In genomic region chr13:113405481-113406300, GRCh38 we compare ENCODE assay signal across 18 cellular contexts. TPM values are rescaled to one million over a fixed set of nuclear protein-coding genes. Genes with fewer than 3 reads are reported as not detected.
A peak's percentile ranks its signal among the peaks of the same experiment; 100 is the strongest.
DNase-seq lines count a peak whose midpoint lies in the region; ATAC-seq and TF ChIP-seq lines count a peak whose summit lies in the region.
"Had no signal": no experiment of that assay in that cellular context is flagged by ENCODE, and none has a peak within 500 bp of the region (broad histone marks: within the 10 kb centered on the region; RNA-seq: fewer than 3 reads in every experiment).

No MANE protein-coding gene starts in this region.

- H3K36me3 ChIP-seq in BLaER1 treated with 17β-estradiol and CSF1 and Interleukin-3, amounts not matched to agents 10 nM and 100 nM, result no peaks in the 10 kb centered on the region
- H3K36me3 ChIP-seq in testis (ENCODE audit: low read depth, missing control alignments), result no peaks in the 10 kb centered on the region
- H3K36me3 ChIP-seq: MG63 had no signal

- H3K4me2 ChIP-seq in BLaER1 treated with 17β-estradiol and CSF1 and Interleukin-3, amounts not matched to agents 10 nM and 100 nM, result peak overlapping the region; percentile 90 to 100 (median 98)

- H3K4me3 ChIP-seq in BLaER1 treated with 17β-estradiol and CSF1 and Interleukin-3, amounts not matched to agents 10 nM and 100 nM, result peak overlapping the region; percentile 38 to 70 (median 58)
- no peak overlapping the region for H3K4me3 ChIP-seq in testis
- H3K4me3 ChIP-seq: MG63 had no signal

- DNase-seq in Daoy (ENCODE audit: low read depth) (peak; percentile 26), NCI-H69 (lab: John Stamatoyannopoulos, UW) (peak; percentile 69), left lobe of liver (ENCODE audit: low spot score) (peak; percentile 37), amygdala (lab: John Stamatoyannopoulos, UW) (no peak), testis (no peak)
- DNase-seq in activated CD8-positive, alpha-beta memory T cell treated with anti-CD3 and anti-CD28 coated beads, Interleukin-2, amount 50 U/mL, for 48 hours, result no peak
- DNase-seq: activated CD4-positive, alpha-beta T cell treated with anti-CD3 and anti-CD28 coated beads, Interleukin-2, amount 50 U/mL, for 1 hour; activated T-cell treated with anti-CD3 and anti-CD28 coated beads, Interleukin-2, amount 50 U/mL, for 48 hours; anterior cingulate cortex; GDM1; hypothalamus; MG63; NCI-H446 treated with DMSO at 0.1 percent for 48 hours had no signal

- peak overlapping the region in 8 of 11 experiments; percentile 3 to 99 (median 96); a peak in 15 of 22 replicates for H3K27ac ChIP-seq in BLaER1 treated with 17β-estradiol and CSF1 and Interleukin-3, amounts not matched to agents 10 nM and 100 nM
- H3K27ac ChIP-seq in testis, result no peak overlapping the region
- H3K27ac ChIP-seq: C4-2B had no signal

- H3K9me3 ChIP-seq in BLaER1 treated with 17β-estradiol and CSF1 and Interleukin-3, amounts not matched to agents 10 nM and 100 nM (replicated peaks in 1 of 11), result peaks cover 0 to 7% (median 6%) of the 10 kb centered on the region in 11 experiments; a peak in 13 of 22 replicates
- no peaks in the 10 kb centered on the region for H3K9me3 ChIP-seq in testis
- H3K9me3 ChIP-seq: MG63 had no signal

- TF ChIP-seq CTCF in testis (IDR thresholded peaks at IDR 0.05), result no peak

- H3K27me3 ChIP-seq in BLaER1 treated with 17β-estradiol and CSF1 and Interleukin-3, amounts not matched to agents 10 nM and 100 nM, result peaks cover 0 to 68% (median 0%) of the 10 kb centered on the region in 11 experiments; a peak in 8 of 22 replicates
- H3K27me3 ChIP-seq in testis, result no peaks in the 10 kb centered on the region
- H3K27me3 ChIP-seq: MG63 had no signal

- peaks cover 78 to 100% (median 97%) of the 10 kb centered on the region in 10 experiments for H3K4me1 ChIP-seq in BLaER1 treated with 17β-estradiol and CSF1 and Interleukin-3, amounts not matched to agents 10 nM and 100 nM
- H3K4me1 ChIP-seq in testis, result no peaks in the 10 kb centered on the region

- peaks cover 0 to 39% (median 0%) of the 10 kb centered on the region in 11 experiments; a peak in 4 of 22 replicates for H4K20me1 ChIP-seq in BLaER1 treated with 17β-estradiol and CSF1 and Interleukin-3, amounts not matched to agents 10 nM and 100 nM

- WGBS in testis, 2 donors, result 86 to 96% methylated on average over 19 to 36 of the region's 38 CpGs

- ATAC-seq in left lobe of liver, result no peak
- no peak for ATAC-seq in HG02870 (IDR thresholded peaks at IDR 0.05; ENCODE audit: unreplicated experiment)
- ATAC-seq: left colon had no signal

- TF ChIP-seq POLR2A in testis (IDR thresholded peaks at IDR 0.05), result no peak

- intact Hi-C loops in testis (cut with DNase I; ENCODE audit: low total_unique reads), result no loop called here

- peak overlapping the region in 10 of 11 experiments; percentile 2 to 92 (median 68); a peak in 18 of 22 replicates for H3K9ac ChIP-seq in BLaER1 treated with 17β-estradiol and CSF1 and Interleukin-3, amounts not matched to agents 10 nM and 100 nM

RNA-seq across cellular contexts. Expression of gene GRTP1, which starts 41.8 kb away (rescaled TPM):
- 1.9 and 6.3 TPM in 2 replicates for total RNA-seq in Daoy (2014; rRNA removed; shearing (Covaris generic))
- 38.3 TPM for total RNA-seq in left lobe of liver
- total RNA-seq in testis, result 10 to 100 TPM; 19.1 to 25.7 TPM
- polyA plus RNA-seq in testis (ENCODE audit: insufficient read depth, low read depth, low replicate concordance), result 18.7 TPM
- total RNA-seq: T-helper 2 cell treated with Interferon-gamma antibody and Interleukin-4, amounts not matched to agents 100 ng/mL and 5 ng/mL, for 36 hours had no signal

RNA-seq across cellular contexts. Expression of gene ADPRHL1, which starts 47.6 kb away (rescaled TPM):
- 0.95 and 1.4 TPM in 2 replicates for total RNA-seq in Daoy (2014; rRNA removed; shearing (Covaris generic))
- 1.2 TPM for total RNA-seq in left lobe of liver
- 1 to 10 TPM; 6.6 to 9.3 TPM for total RNA-seq in testis
- 6.2 TPM for polyA plus RNA-seq in testis (ENCODE audit: insufficient read depth, low read depth, low replicate concordance)

Comparison
In these comparisons a context has a peak if more than half of its experiments do, and no peak if none do; other contexts are left out.
1. H3K27ac ChIP-seq: peak in BLaER1 treated with 17β-estradiol and CSF1 and Interleukin-3, amounts not matched to agents 10 nM and 100 nM (8 of 11); none in testis (0 of 2).
2. H3K4me3 ChIP-seq: peak in BLaER1 treated with 17β-estradiol and CSF1 and Interleukin-3, amounts not matched to agents 10 nM and 100 nM (10 of 10); none in testis (0 of 2).
3. DNase-seq: peak in Daoy (single experiment), NCI-H69 (single experiment) and left lobe of liver (single experiment); none in amygdala (0 of 56), testis (single experiment) and activated CD8-positive, alpha-beta memory T cell treated with anti-CD3 and anti-CD28 coated beads, Interleukin-2, amount 50 U/mL, for 48 hours (single experiment).